In genomic region chrX:40146471-40147398, GRCh38 we compare ENCODE assay signal across 8 cellular contexts. TPM values are rescaled to one million over a fixed set of nuclear protein-coding genes. Genes with fewer than 3 reads are reported as not detected.
DNase-seq lines count a peak whose midpoint lies in the region; ATAC-seq and TF ChIP-seq lines count a peak whose summit lies in the region.

No MANE protein-coding gene starts in this region.

- H3K4me2 ChIP-seq in GM23248 (ENCODE audit: unreplicated experiment) (peak overlapping the region; percentile 85), osteoblast (ENCODE audit: insufficient read depth, low read length) (peak overlapping the region; percentile 79)

- 72 to 81% methylated on average over 15 to 42 of the region's 76 CpGs for whole genome bisulfite sequencing in GM23248 (ENCODE audit: low coverage in 1 of 2, low lambda C conversion rate in 2 of 2, missing lambda C conversion rate in 2 of 2), 2 experiments
- 19 to 60% methylated on average over 1 to 5 of the region's 76 CpGs for WGBS in gastroesophageal sphincter (ENCODE audit: low coverage in 1 of 2), 2 donors

- POLR2A ChIA-PET in AG04449 (lab: Yijun Ruan, JAX): no interaction called here

- H3F3A ChIP-seq in GM23248 (ENCODE audit: insufficient read depth): no peaks in the 10 kb centered on the region

- H3K4me3 ChIP-seq in AG04449 (ENCODE audit: low read depth, low read length): peak overlapping the region; percentile 58
- peak overlapping the region; percentile 77 for H3K4me3 ChIP-seq in GM23248
- peak overlapping the region; percentile 35 to 59 for H3K4me3 ChIP-seq in gastroesophageal sphincter
- peak overlapping the region; percentile 70 for H3K4me3 ChIP-seq in osteoblast (ENCODE audit: insufficient read depth, low read length)

- TF ChIP-seq CTCF in AG04449 (IDR thresholded peaks at IDR 0.05; ENCODE audit: insufficient read depth, low read length, missing control alignments) (no peak), gastroesophageal sphincter (IDR thresholded peaks at IDR 0.05) (peak in 1 of 4 experiments; percentile 8), osteoblast (IDR thresholded peaks at IDR 0.05; ENCODE audit: extremely low read depth, low read depth, low read length) (no peak)

- H3K9ac ChIP-seq in GM23248: peak overlapping the region; percentile 84

- CTCF ChIA-PET in AG04449 (lab: Yijun Ruan, JAX): no interaction called here

- H3K36me3 ChIP-seq in GM23248 (ENCODE audit: low read depth) (no peaks in the 10 kb centered on the region), gastroesophageal sphincter (no peaks in the 10 kb centered on the region), osteoblast (ENCODE audit: insufficient read depth, low read length) (no peaks in the 10 kb centered on the region)

- H3K4me1 ChIP-seq in GM23248 (ENCODE audit: insufficient read depth) (no peaks in the 10 kb centered on the region), gastroesophageal sphincter (peaks cover 0 to 27% (median 5%) of the 10 kb centered on the region in 3 donors), osteoblast (ENCODE audit: insufficient read depth, low read length) (peaks cover under 1% of the 10 kb centered on the region)

- H3K9me3 ChIP-seq in GM23248 (ENCODE audit: low read depth) (no peaks in the 10 kb centered on the region), gastroesophageal sphincter (no peaks in the 10 kb centered on the region), osteoblast (ENCODE audit: low read depth, low read length) (no peaks in the 10 kb centered on the region)

- DNase-seq in AG04449 (ENCODE audit: low read depth, low spot score) (no peak), GM23248 (peak; percentile 67), osteoblast (ENCODE audit: insufficient read length, low spot score, missing footprints) (peak; percentile 97), amniotic stem cell (lab: John Stamatoyannopoulos, UW) (no peak)
- DNase-seq in activated CD4-positive, alpha-beta T cell treated with anti-CD3 and anti-CD28 coated beads, Interleukin-2, amount 50 U/mL, for 1 hour: peak; percentile 28

- H2AFZ ChIP-seq in GM23248: peak overlapping the region; percentile 83
- peak overlapping the region; percentile 70 for H2AFZ ChIP-seq in osteoblast (ENCODE audit: low read length)

- TF ChIP-seq EP300 in gastroesophageal sphincter (IDR thresholded peaks at IDR 0.05): no peak

- no peaks in the 10 kb centered on the region for H3K9me2 ChIP-seq in GM23248 (ENCODE audit: insufficient read depth)

- H4K20me1 ChIP-seq in GM23248 (ENCODE audit: insufficient read depth) (no peaks in the 10 kb centered on the region), osteoblast (ENCODE audit: insufficient read depth, low read length) (peaks cover 5% of the 10 kb centered on the region)

- H3K79me2 ChIP-seq in GM23248 (ENCODE audit: insufficient read depth) (no peaks in the 10 kb centered on the region), osteoblast (ENCODE audit: insufficient read depth, low read length) (no peaks in the 10 kb centered on the region)

- no peak overlapping the region for H3K27ac ChIP-seq in GM23248
- peak overlapping the region in 2 of 4 donors; percentile 41 to 57 for H3K27ac ChIP-seq in gastroesophageal sphincter
- H3K27ac ChIP-seq in osteoblast (ENCODE audit: low read depth, low read length): peak overlapping the region; percentile 4

- no peaks in the 10 kb centered on the region for H3K27me3 ChIP-seq in GM23248 (replicated peaks; ENCODE audit: insufficient read depth)
- no peaks in the 10 kb centered on the region for H3K27me3 ChIP-seq in gastroesophageal sphincter
- peaks cover 68% of the 10 kb centered on the region for H3K27me3 ChIP-seq in osteoblast (ENCODE audit: insufficient read depth, low read length)

- in situ Hi-C loops in GM23248 (cut with MboI): no loop called here

- ATAC-seq in gastroesophageal sphincter (peak; percentile 44), GM21825 (IDR thresholded peaks at IDR 0.05; ENCODE audit: unreplicated experiment) (no peak), GM18907 (IDR thresholded peaks at IDR 0.05; ENCODE audit: unreplicated experiment) (no peak)

- no peak for TF ChIP-seq POLR2A in gastroesophageal sphincter (IDR thresholded peaks at IDR 0.05)

RNA-seq across cellular contexts. Expression of gene BCOR, which starts 49.0 kb away (rescaled TPM):
- total RNA-seq in GM23248 (2014; rRNA removed; shearing (Covaris generic)): 17.6 and 19.7 TPM in 2 replicates
- 9.1 and 10.2 TPM in 2 replicates for polyA plus RNA-seq in GM23248 (2016; fragmentation: Nextera tagmentation; extraction: Ambion mirVana)
- total RNA-seq in gastroesophageal sphincter (10 to 100 TPM; 18.4 to 27.4 (median 21.4) TPM), osteoblast (14.7 and 14.8 TPM in 2 replicates)

Comparison
In these comparisons a context has a peak if more than half of its experiments do, and no peak if none do; other contexts are left out.
1. DNase-seq: peak in GM23248 (single experiment), activated CD4-positive, alpha-beta T cell treated with anti-CD3 and anti-CD28 coated beads, Interleukin-2, amount 50 U/mL, for 1 hour (single experiment) and osteoblast (single experiment); none in AG04449 (single experiment) and amniotic stem cell (single experiment).
2. Peak in every context shown above with its lines, with median percentiles within 50 percentile points of each other: H3K4me3 ChIP-seq.